ENCODE assay signal across 8 cellular contexts in the genomic region with DNA sequence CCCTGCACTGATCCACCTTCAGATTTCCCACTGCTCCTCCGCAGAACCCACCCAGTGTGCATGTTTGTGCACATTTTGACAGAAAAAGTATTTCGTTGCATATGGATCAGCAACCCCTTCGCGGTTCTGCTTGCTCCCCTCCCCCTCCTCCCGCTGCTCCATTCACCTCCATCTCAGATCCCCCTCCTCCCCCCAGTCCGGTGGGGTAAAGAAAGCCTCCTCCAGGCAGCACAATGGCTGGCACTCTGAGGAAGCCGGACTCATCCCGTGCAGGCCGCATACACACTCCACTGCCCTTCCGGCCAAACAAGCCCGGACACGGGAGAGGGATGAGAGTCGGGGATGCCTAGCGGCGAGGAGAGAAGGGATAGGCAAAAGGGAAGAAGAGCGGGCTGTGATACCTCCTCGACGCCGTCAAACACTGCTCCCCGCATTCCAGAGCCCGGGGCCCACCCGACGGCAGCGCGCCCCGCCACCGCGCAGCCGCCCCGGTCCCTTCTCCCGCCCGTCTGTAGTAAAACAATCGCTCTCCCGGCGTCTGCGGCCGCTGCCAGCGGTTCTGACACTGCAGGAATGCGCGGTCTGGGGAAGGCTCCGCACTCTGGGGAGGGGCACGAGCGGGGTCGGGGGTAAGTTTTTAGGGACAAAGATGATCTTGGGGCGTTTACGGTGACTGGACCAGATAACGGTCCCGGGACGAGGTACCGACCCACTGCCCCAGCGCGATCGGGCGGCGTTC. TPM values are rescaled to one million over a fixed set of nuclear protein-coding genes. Genes with fewer than 3 reads are reported as not detected.
DNase-seq lines count a peak whose midpoint lies in the region; ATAC-seq and TF ChIP-seq lines count a peak whose summit lies in the region.

No MANE protein-coding gene starts in this region.

- H3K27me3 ChIP-seq in dorsolateral prefrontal cortex: no peaks in the 10 kb centered on the region

- H3K4me3 Mint-ChIP-seq in activated CD4-positive, alpha-beta T cell treated with anti-CD3 and anti-CD28 coated beads for 36 hours: peak overlapping the region; percentile 65
- H3K4me3 Mint-ChIP-seq in stimulated activated memory B cell treated with anti-CD40 and anti-IgM and Interleukin-4, amounts not matched to agents 10 μg/mL and 1 μg/mL and 100 μg/mL, for 72 hours: peak overlapping the region; percentile 72

- intact Hi-C loops in activated CD4-positive, alpha-beta T cell treated with anti-CD3 and anti-CD28 coated beads for 36 hours (cut with DNase I, micrococcal nuclease): no loop called here
- intact Hi-C loops in dorsolateral prefrontal cortex (cut with DNase I): loop anchor here (2.0 to 10.0 kb wide), 9 partner anchors 14 to 540 kb away; a partner anchor contains a TSS

- CTCF ChIA-PET in activated CD4-positive, alpha-beta T cell treated with anti-CD3 and anti-CD28 coated beads for 36 hours (lab: Charles Lee): no interaction called here

- no peak overlapping the region for H3K9ac ChIP-seq in SK-N-MC (ENCODE audit: insufficient read length)

- POLR2A ChIA-PET in activated CD4-positive, alpha-beta T cell treated with anti-CD3 and anti-CD28 coated beads for 36 hours (lab: Charles Lee): no interaction called here

- no peaks in the 10 kb centered on the region for H3K9me3 ChIP-seq in SK-N-MC (ENCODE audit: low read depth, low read length)

- DNase-seq in activated CD4-positive, alpha-beta T cell treated with anti-CD3 and anti-CD28 coated beads for 36 hours: peak; percentile 28
- no peak for DNase-seq in activated CD4-positive, alpha-beta T cell treated with anti-CD3 and anti-CD28 coated beads, Interleukin-2, amount 50 U/mL, for 4 hours
- DNase-seq in SK-N-MC (ENCODE audit: low read depth, low spot score) (no peak), dorsolateral prefrontal cortex (peak; percentile 45 to 73 (median 54)), left kidney (ENCODE audit: low read depth, low spot score) (peak; percentile 75), NCI-H524 (lab: John Stamatoyannopoulos, UW) (no peak)

- no peaks in the 10 kb centered on the region for H3K36me3 ChIP-seq in SK-N-MC (ENCODE audit: insufficient read depth, low read length)

- no peak overlapping the region for H3K27ac ChIP-seq in SK-N-MC
- H3K27ac ChIP-seq in dorsolateral prefrontal cortex: peak overlapping the region; percentile 79 to 99 (median 97)

- H3K9me3 Mint-ChIP-seq in activated CD4-positive, alpha-beta T cell treated with anti-CD3 and anti-CD28 coated beads for 36 hours (ENCODE audit: low read depth): no peaks in the 10 kb centered on the region
- H3K9me3 Mint-ChIP-seq in stimulated activated memory B cell treated with anti-CD40 and anti-IgM and Interleukin-4, amounts not matched to agents 10 μg/mL and 1 μg/mL and 100 μg/mL, for 72 hours: no peaks in the 10 kb centered on the region

- peaks cover 21% of the 10 kb centered on the region for H3K4me1 Mint-ChIP-seq in activated CD4-positive, alpha-beta T cell treated with anti-CD3 and anti-CD28 coated beads for 36 hours
- peaks cover 15% of the 10 kb centered on the region for H3K4me1 Mint-ChIP-seq in stimulated activated memory B cell treated with anti-CD40 and anti-IgM and Interleukin-4, amounts not matched to agents 10 μg/mL and 1 μg/mL and 100 μg/mL, for 72 hours

- peaks cover 37% of the 10 kb centered on the region for H3K27me3 Mint-ChIP-seq in activated CD4-positive, alpha-beta T cell treated with anti-CD3 and anti-CD28 coated beads for 36 hours
- peaks cover 71% of the 10 kb centered on the region for H3K27me3 Mint-ChIP-seq in stimulated activated memory B cell treated with anti-CD40 and anti-IgM and Interleukin-4, amounts not matched to agents 10 μg/mL and 1 μg/mL and 100 μg/mL, for 72 hours

- H3K4me3 ChIP-seq in SK-N-MC (peak overlapping the region; percentile 78), dorsolateral prefrontal cortex (peak overlapping the region; percentile 51 to 93 (median 80))

- H3K27ac Mint-ChIP-seq in activated CD4-positive, alpha-beta T cell treated with anti-CD3 and anti-CD28 coated beads for 36 hours: no peak overlapping the region
- H3K27ac Mint-ChIP-seq in stimulated activated memory B cell treated with anti-CD40 and anti-IgM and Interleukin-4, amounts not matched to agents 10 μg/mL and 1 μg/mL and 100 μg/mL, for 72 hours: peak overlapping the region; percentile 9

- peak in 2 of 56 donors; percentile 12 to 23 for TF ChIP-seq CTCF in dorsolateral prefrontal cortex (IDR thresholded peaks at IDR 0.05 in 54 of 56, conservative IDR thresholded peaks at IDR 0.05 in 2 of 56; ENCODE audit: low read depth in 1 of 56, partially characterized antibody in 56 of 56)

- H3K36me3 Mint-ChIP-seq in activated CD4-positive, alpha-beta T cell treated with anti-CD3 and anti-CD28 coated beads for 36 hours (ENCODE audit: low read depth): no peaks in the 10 kb centered on the region
- no peaks in the 10 kb centered on the region for H3K36me3 Mint-ChIP-seq in stimulated activated memory B cell treated with anti-CD40 and anti-IgM and Interleukin-4, amounts not matched to agents 10 μg/mL and 1 μg/mL and 100 μg/mL, for 72 hours

- peak; percentile 21 for ATAC-seq in activated CD4-positive, alpha-beta T cell treated with anti-CD3 and anti-CD28 coated beads for 36 hours
- ATAC-seq in stimulated activated memory B cell treated with anti-CD40 and anti-IgM and Interleukin-4, amounts not matched to agents 10 μg/mL and 1 μg/mL and 100 μg/mL, for 72 hours: peak; percentile 28
- no peak for ATAC-seq in GM21423 (IDR thresholded peaks at IDR 0.05; ENCODE audit: unreplicated experiment)

RNA-seq across cellular contexts. Expression of a gene that starts 0.9 kb away (rescaled TPM):
- 1 to 10 TPM; 1.4 to 1.5 TPM for total RNA-seq in activated CD4-positive, alpha-beta T cell treated with anti-CD3 and anti-CD28 coated beads for 36 hours
- total RNA-seq in dorsolateral prefrontal cortex: 100 to 1,000 TPM; 271 to 977 (median 455) TPM

Comparison
In these comparisons a context has a peak if more than half of its experiments do, and no peak if none do; other contexts are left out.
1. DNase-seq: peak in activated CD4-positive, alpha-beta T cell treated with anti-CD3 and anti-CD28 coated beads for 36 hours (single experiment), dorsolateral prefrontal cortex (10 of 10) and left kidney (single experiment); none in activated CD4-positive, alpha-beta T cell treated with anti-CD3 and anti-CD28 coated beads, Interleukin-2, amount 50 U/mL, for 4 hours (0 of 2), SK-N-MC (single experiment) and NCI-H524 (0 of 2).
2. RNA of a gene that starts 0.9 kb away (total RNA-seq): 271 to 977 TPM in dorsolateral prefrontal cortex; 1.4 to 1.5 TPM in activated CD4-positive, alpha-beta T cell treated with anti-CD3 and anti-CD28 coated beads for 36 hours; every median in the first group is over 100 times any median in the second.
3. intact Hi-C loops: an anchor here in dorsolateral prefrontal cortex (2.0 to 10.0 kb wide); none called in activated CD4-positive, alpha-beta T cell treated with anti-CD3 and anti-CD28 coated beads for 36 hours.